ENCODE assay signal across 28 cellular contexts in genomic region chr2:67313536-67313935, GRCh38.
"Had no signal": no experiment of that assay in that cellular context is flagged by ENCODE, and none has a peak within 500 bp of the region (broad histone marks: within the 10 kb centered on the region; RNA-seq: fewer than 3 reads in every experiment).

No MANE protein-coding gene starts in this region.

- H3K27me3 ChIP-seq: ascending aorta, breast epithelium, cardiac muscle cell, colonic mucosa, esophagus squamous epithelium, gastroesophageal sphincter, heart right ventricle had no signal

- H3K4me1 ChIP-seq: breast epithelium, colonic mucosa, heart right ventricle had no signal

- H3K9me3 ChIP-seq: ascending aorta, breast epithelium, colonic mucosa, esophagus squamous epithelium, gastroesophageal sphincter, heart right ventricle had no signal

- H3K4me3 ChIP-seq: ascending aorta, breast epithelium, cardiac muscle cell, colonic mucosa, esophagus squamous epithelium, gastroesophageal sphincter, heart right ventricle had no signal

- DNase-seq: activated CD4-positive, alpha-beta memory T cell treated with anti-CD3 and anti-CD28 coated beads for 36 hours; activated CD4-positive, alpha-beta T cell treated with anti-CD3 and anti-CD28 coated beads for 36 hours; activated CD4-positive, alpha-beta T cell treated with anti-CD3 and anti-CD28 coated beads, Interleukin-2, amount 10 ng/mL, durations not matched to agents 24 days and 14 days; activated CD4-positive, CD25-positive, alpha-beta regulatory T cell; activated CD4-positive, CD25-positive, alpha-beta regulatory T cell treated with anti-CD3 and anti-CD28 coated beads, Interleukin-2, amount 50 U/mL, for 72 hours; activated CD8-positive, alpha-beta memory T cell treated with anti-CD3 and anti-CD28 coated beads, Interleukin-2, amount 10 ng/mL, durations not matched to agents 7 days and 5 days; activated CD8-positive, alpha-beta memory T cell treated with anti-CD3 and anti-CD28 coated beads, Interleukin-2, amount 50 U/mL, for 4 hours; activated CD8-positive, alpha-beta T cell treated with anti-CD3 and anti-CD28 coated beads, Interleukin-2, amount 10 ng/mL, durations not matched to agents 7 days and 5 days; activated gamma-delta T cell; activated naive CD4-positive, alpha-beta T cell; activated naive CD4-positive, alpha-beta T cell treated with anti-CD3 and anti-CD28 coated beads, Interleukin-2, amount 10 ng/mL, durations not matched to agents 7 days and 5 days; activated naive CD8-positive, alpha-beta T cell treated with anti-CD3 and anti-CD28 coated beads, Interleukin-2, amount 10 ng/mL, durations not matched to agents 7 days and 5 days; activated T-cell treated with anti-CD3 and anti-CD28 coated beads, Interleukin-2, amount 50 U/mL, for 1 hour; activated T-cell treated with anti-CD3 and anti-CD28 coated beads, Interleukin-2, amount 50 U/mL, for 48 hours; central memory CD4-positive, alpha-beta T cell; cerebellar nuclear complex; colonic mucosa; effector CD8-positive, alpha-beta T cell; esophagus squamous epithelium; foreskin melanocyte; heart right ventricle; T-helper 2 cell had no signal

- ATAC-seq: activated CD4-positive, alpha-beta T cell treated with anti-CD3 and anti-CD28 coated beads for 36 hours; activated CD8-positive, alpha-beta memory T cell treated with anti-CD3 and anti-CD28 coated beads, Interleukin-2, amount 10 ng/mL, durations not matched to agents 7 days and 5 days; activated CD8-positive, alpha-beta T cell treated with anti-CD3 and anti-CD28 coated beads, Interleukin-2, amount 10 ng/mL, durations not matched to agents 7 days and 5 days; activated naive CD4-positive, alpha-beta T cell treated with anti-CD3 and anti-CD28 coated beads, Interleukin-2, amount 50 U/mL, for 72 hours; gastroesophageal sphincter; heart right ventricle had no signal

- H3K36me3 ChIP-seq: ascending aorta, breast epithelium, cardiac muscle cell, colonic mucosa, esophagus squamous epithelium, gastroesophageal sphincter, heart right ventricle had no signal

- H3K27ac ChIP-seq: ascending aorta, breast epithelium, cardiac muscle cell, colonic mucosa, epithelial cell of prostate, esophagus squamous epithelium, gastroesophageal sphincter, heart right ventricle had no signal
